ENCODE assay signal across 23 cellular contexts in genomic region chr18:67310826-67311225, GRCh38.
DNase-seq lines count a peak whose midpoint lies in the region; ATAC-seq, FAIRE-seq and TF ChIP-seq lines count a peak whose summit lies in the region.
"Had no signal": no experiment of that assay in that cellular context is flagged by ENCODE, and none has a peak within 500 bp of the region (broad histone marks: within the 10 kb centered on the region; RNA-seq: fewer than 3 reads in every experiment).

No MANE protein-coding gene starts in this region.

- H3F3A ChIP-seq in PC-3 (ENCODE audit: low read length, unreplicated experiment) = no peaks in the 10 kb centered on the region

- H3K4me3 ChIP-seq in PC-3 (ENCODE audit: low read length) = no peak overlapping the region
- no peak overlapping the region for H3K4me3 ChIP-seq in osteoblast (ENCODE audit: insufficient read depth, low read length)
- no peak overlapping the region for H3K4me3 ChIP-seq in thyroid gland (replicated peaks in 1 of 3)
- H3K4me3 ChIP-seq: prostate gland had no signal

- H2AFZ ChIP-seq in PC-3 (ENCODE audit: low read length) (no peak overlapping the region), osteoblast (ENCODE audit: low read length) (no peak overlapping the region)

- DNase-seq in AG20443 (ENCODE audit: low spot score) (peak; percentile 25), PC-3 (peak; percentile 75), osteoblast (ENCODE audit: insufficient read length, low spot score, missing footprints) (peak; percentile 34), thyroid gland (no peak), NCI-H446 treated with DMSO at 0.1 percent for 48 hours (lab: John Stamatoyannopoulos, UW) (no peak), Right ventricle myocardium inferior (ENCODE audit: missing footprints) (no peak)
- DNase-seq: activated CD8-positive, alpha-beta memory T cell treated with anti-CD3 and anti-CD28 coated beads for 24 hours; activated T-cell treated with anti-CD3 and anti-CD28 coated beads, Interleukin-2, amount 50 U/mL, for 48 hours; cortex of kidney; DMS79 treated with DMSO at 0.1 percent for 48 hours; midbrain; NCI-H1436; NCI-H748 treated with DMSO at 0.1 percent for 48 hours; nephron progenitor cell; stimulated activated CD8-positive, alpha-beta memory T cell treated with anti-CD3 and anti-CD28 coated beads, Interleukin-4, amount 100 ng/mL, for 48 hours; T-helper 2 cell had no signal

- H3K9me3 ChIP-seq in PC-3 (ENCODE audit: low read length) (no peaks in the 10 kb centered on the region), osteoblast (ENCODE audit: low read depth, low read length) (no peaks in the 10 kb centered on the region), thyroid gland (no peaks in the 10 kb centered on the region)
- H3K9me3 ChIP-seq: prostate gland had no signal

- H3K4me2 ChIP-seq in PC-3 (ENCODE audit: low read length) (peak overlapping the region; percentile 64; the same call in 1 of the 2 replicates), osteoblast (ENCODE audit: insufficient read depth, low read length) (peak overlapping the region; percentile 24)

- no TSS peak for BruUV-seq in PC-3 (replicated peaks; lab: Mats Ljungman, UMichigan)

- POLR2A ChIA-PET in PC-3 (lab: Charles Lee; ENCODE audit: unreplicated experiment) = no interaction called here

- H3K27ac ChIP-seq in PC-3 (ENCODE audit: low read length) (peak overlapping the region; percentile 72), osteoblast (ENCODE audit: low read depth, low read length) (peak overlapping the region; percentile 52), thyroid gland (no peak overlapping the region)
- H3K27ac ChIP-seq: epithelial cell of prostate, prostate gland had no signal

- no peaks in the 10 kb centered on the region for H3K9me2 ChIP-seq in PC-3 (replicated peaks; ENCODE audit: low read length)

- H3K36me3 ChIP-seq in PC-3 (ENCODE audit: low read depth, low read length) = no peaks in the 10 kb centered on the region
- H3K36me3 ChIP-seq in osteoblast (ENCODE audit: insufficient read depth, low read length) = no peaks in the 10 kb centered on the region
- H3K36me3 ChIP-seq in thyroid gland = no peaks in the 10 kb centered on the region
- H3K36me3 ChIP-seq: prostate gland had no signal

- TF ChIP-seq CTCF in PC-3 (conservative IDR thresholded peaks at IDR 0.05; ENCODE audit: low read depth, low read length) (no peak), osteoblast (IDR thresholded peaks at IDR 0.05; ENCODE audit: extremely low read depth, low read depth, low read length) (no peak), thyroid gland (IDR thresholded peaks at IDR 0.05) (no peak)

- H3K79me2 ChIP-seq in PC-3 (ENCODE audit: low read length) = no peaks in the 10 kb centered on the region
- no peaks in the 10 kb centered on the region for H3K79me2 ChIP-seq in osteoblast (ENCODE audit: insufficient read depth, low read length)

- peak; percentile 35 for FAIRE-seq in endometrium (lab: Jason Lieb, UNC)
- FAIRE-seq: HepG2, urothelium cell line had no signal

- H3K9ac ChIP-seq in PC-3 (ENCODE audit: low read length) = peak overlapping the region; percentile 29; the same call in 1 of the 2 replicates

- CTCF ChIA-PET in PC-3 (lab: Charles Lee) = no interaction called here

- H3K27me3 ChIP-seq in PC-3 (ENCODE audit: low read length) (no peaks in the 10 kb centered on the region), osteoblast (ENCODE audit: insufficient read depth, low read length) (no peaks in the 10 kb centered on the region), thyroid gland (no peaks in the 10 kb centered on the region)

- peaks cover 12% of the 10 kb centered on the region for H3K4me1 ChIP-seq in PC-3 (ENCODE audit: insufficient read depth, low read length)
- peaks cover 6% of the 10 kb centered on the region for H3K4me1 ChIP-seq in osteoblast (ENCODE audit: insufficient read depth, low read length)
- H3K4me1 ChIP-seq in thyroid gland = no peaks in the 10 kb centered on the region
- H3K4me1 ChIP-seq: prostate gland had no signal

- ATAC-seq in PC-3 (peak; percentile 100), GM18505 (IDR thresholded peaks at IDR 0.05; ENCODE audit: unreplicated experiment) (no peak), Right ventricle myocardium inferior (no peak)
- ATAC-seq: HepG2, left lobe of liver had no signal

- intact Hi-C loops in PC-3 (cut with micrococcal nuclease) (loop anchor here (5.0 kb wide), 2 partner anchors 44 to 116 kb away; no protein-coding TSS in a partner anchor), thyroid gland (cut with DNase I) (no loop called here), Right ventricle myocardium inferior (cut with DNase I) (no loop called here)

- TF ChIP-seq POLR2A in thyroid gland (IDR thresholded peaks at IDR 0.05) = no peak
- no peak for TF ChIP-seq POLR2A in GM18505 (IDR thresholded peaks at IDR 0.05; ENCODE audit: borderline replicate concordance, extremely low read depth, insufficient read depth, insufficient read length)

- H4K20me1 ChIP-seq in PC-3 (ENCODE audit: low read length) (no peaks in the 10 kb centered on the region), osteoblast (ENCODE audit: insufficient read depth, low read length) (no peaks in the 10 kb centered on the region)

Comparison
In these comparisons a context has a peak if more than half of its experiments do, and no peak if none do; other contexts are left out.
1. DNase-seq: peak in AG20443 (single experiment), PC-3 (single experiment) and osteoblast (single experiment); none in thyroid gland (0 of 2), NCI-H446 treated with DMSO at 0.1 percent for 48 hours (single experiment) and Right ventricle myocardium inferior (single experiment).
2. H3K27ac ChIP-seq: peak in PC-3 (single experiment) and osteoblast (single experiment); none in thyroid gland (0 of 3).